In genomic region chr2:26382534-26382933, GRCh38 we compare ENCODE assay signal across 20 cellular contexts. TPM values are rescaled to one million over a fixed set of nuclear protein-coding genes. Genes with fewer than 3 reads are reported as not detected.
DNase-seq lines count a peak whose midpoint lies in the region; ATAC-seq and TF ChIP-seq lines count a peak whose summit lies in the region.
"Had no signal": no experiment of that assay in that cellular context is flagged by ENCODE, and none has a peak within 500 bp of the region (broad histone marks: within the 10 kb centered on the region; RNA-seq: fewer than 3 reads in every experiment).

No MANE protein-coding gene starts in this region.

- BruUV-seq in OCI-LY7 (replicated peaks; lab: Mats Ljungman, UMichigan) = TSS peak; percentile 19

- no peak overlapping the region for H2AFZ ChIP-seq in OCI-LY7 (ENCODE audit: low read length)

- peaks cover 92% of the 10 kb centered on the region for H3K36me3 ChIP-seq in OCI-LY7 (ENCODE audit: insufficient read depth, low read length)
- peaks cover 80% of the 10 kb centered on the region for H3K36me3 ChIP-seq in endodermal cell (ENCODE audit: control insufficient read depth, insufficient read depth, low read length)
- H3K36me3 ChIP-seq in BE2C = peaks cover 25% of the 10 kb centered on the region

- H3K4me3 ChIP-seq in OCI-LY7 (ENCODE audit: low read depth, low read length, poor library complexity, severe bottlenecking) (no peak overlapping the region), endodermal cell (ENCODE audit: low read length) (no peak overlapping the region), BE2C (ENCODE audit: low read depth, low read length) (no peak overlapping the region)
- H3K4me3 ChIP-seq: BLaER1, SJSA1 had no signal

- H3K27ac Mint-ChIP-seq in CD14-positive monocyte = peak overlapping the region in 6 of 7 donors; percentile 6 to 89 (median 45)
- H3K27ac Mint-ChIP-seq in endodermal cell = peak overlapping the region; percentile 19
- H3K27ac Mint-ChIP-seq in progenitor cell of endocrine pancreas = no peak overlapping the region

- no peaks in the 10 kb centered on the region for H3K27me3 Mint-ChIP-seq in CD14-positive monocyte (ENCODE audit: low read depth in 3 of 3)
- no peaks in the 10 kb centered on the region for H3K27me3 Mint-ChIP-seq in endodermal cell (ENCODE audit: insufficient read depth)
- no peaks in the 10 kb centered on the region for H3K27me3 Mint-ChIP-seq in progenitor cell of endocrine pancreas
- H3K27me3 Mint-ChIP-seq: CD8-positive, alpha-beta memory T cell had no signal

- TF ChIP-seq CTCF in CD14-positive monocyte (IDR thresholded peaks at IDR 0.05) = no peak
- TF ChIP-seq CTCF in OCI-LY7 (conservative IDR thresholded peaks at IDR 0.05; ENCODE audit: low read length) = no peak
- TF ChIP-seq CTCF in endodermal cell (conservative IDR thresholded peaks at IDR 0.05) = no peak
- TF ChIP-seq CTCF in BE2C (IDR thresholded peaks at IDR 0.05; ENCODE audit: low read depth, low read length) = no peak
- TF ChIP-seq CTCF in progenitor cell of endocrine pancreas (IDR thresholded peaks at IDR 0.05; ENCODE audit: unreplicated experiment) = no peak

- H3K36me3 Mint-ChIP-seq in CD14-positive monocyte (peaks cover 37 to 61% of the 10 kb centered on the region in 2 donors), endodermal cell (ENCODE audit: low read depth) (peaks cover 46% of the 10 kb centered on the region), progenitor cell of endocrine pancreas (ENCODE audit: insufficient read depth) (peaks cover 19% of the 10 kb centered on the region)

- no peak overlapping the region for H3K4me2 ChIP-seq in OCI-LY7 (ENCODE audit: low read length)
- H3K4me2 ChIP-seq: BLaER1 had no signal

- H3K27me3 ChIP-seq in endodermal cell (ENCODE audit: control insufficient read depth, insufficient read depth, low read length, poor library complexity, severe bottlenecking) (no peaks in the 10 kb centered on the region), BE2C (no peaks in the 10 kb centered on the region)
- H3K27me3 ChIP-seq: BLaER1, SJSA1 had no signal

- H3K9me3 ChIP-seq in OCI-LY7 (ENCODE audit: low read length) (no peaks in the 10 kb centered on the region), endodermal cell (ENCODE audit: control insufficient read depth, low read length) (no peaks in the 10 kb centered on the region), BE2C (no peaks in the 10 kb centered on the region)
- H3K9me3 ChIP-seq: BLaER1, SJSA1 had no signal

- H3K27ac ChIP-seq in OCI-LY7 (ENCODE audit: low read depth, low read length, poor library complexity, severe bottlenecking) (no peak overlapping the region), endodermal cell (ENCODE audit: low read depth, low read length) (no peak overlapping the region)
- H3K27ac ChIP-seq: BLaER1, SJSA1 had no signal

- H4K20me1 ChIP-seq in OCI-LY7 (ENCODE audit: insufficient read depth, low read length) = no peaks in the 10 kb centered on the region
- H4K20me1 ChIP-seq: BLaER1 had no signal

- intact Hi-C loops in CD14-positive monocyte (cut with micrococcal nuclease) (no loop called here), OCI-LY7 (cut with micrococcal nuclease; ENCODE audit: unreplicated experiment) (no loop called here)

- H3K9ac ChIP-seq in endodermal cell (ENCODE audit: extremely low read depth, low read length, poor library complexity, severe bottlenecking) = no peak overlapping the region
- H3K9ac ChIP-seq: BLaER1 had no signal

- no peaks in the 10 kb centered on the region for H3K9me2 ChIP-seq in OCI-LY7 (ENCODE audit: insufficient read depth, low read length)

- H3K4me3 Mint-ChIP-seq in CD14-positive monocyte = no peak overlapping the region
- no peak overlapping the region for H3K4me3 Mint-ChIP-seq in endodermal cell
- H3K4me3 Mint-ChIP-seq in progenitor cell of endocrine pancreas (ENCODE audit: low read depth) = no peak overlapping the region
- H3K4me3 Mint-ChIP-seq: CD8-positive, alpha-beta memory T cell had no signal

- WGBS in endodermal cell (ENCODE audit: insufficient coverage in 1 of 2, insufficient read length in 1 of 2), 2 experiments = 94 to 96% methylated on average over 3 of the region's 3 CpGs

- H3K79me2 ChIP-seq in OCI-LY7 (ENCODE audit: insufficient read depth, low read depth, low read length) = no peaks in the 10 kb centered on the region; the same call in 1 of the 2 replicates

- POLR2A ChIA-PET in OCI-LY7 (lab: Charles Lee) = interaction anchor here (0.6 to 1.0 kb wide), 2 partner anchors 49 to 460 kb away, joined by 3 to 4 read pairs; no protein-coding TSS in a partner anchor

- DNase-seq in CD14-positive monocyte (ENCODE audit: low spot score) (no peak), CD1c-positive myeloid dendritic cell (ENCODE audit: extremely low spot score) (peak; percentile 21), OCI-LY7 (ENCODE audit: low spot score) (no peak), endodermal cell (no peak), BE2C (no peak), NCI-H524 treated with DMSO at 0.1 percent for 48 hours (lab: John Stamatoyannopoulos, UW) (no peak), progenitor cell of endocrine pancreas (ENCODE audit: low spot score, unreplicated experiment) (no peak)
- DNase-seq: CD8-positive, alpha-beta memory T cell; DMS53; GDM1; KBM-7; NCI-H1417; NCI-H187 treated with DMSO at 0.1 percent for 48 hours; NCI-H2107; NCI-H446 treated with DMSO at 0.1 percent for 48 hours had no signal

- ATAC-seq in HG03159 (IDR thresholded peaks at IDR 0.05; ENCODE audit: unreplicated experiment) = no peak
- ATAC-seq: Right ventricle myocardium inferior had no signal

- H3K4me1 Mint-ChIP-seq in CD14-positive monocyte = peaks cover 12% of the 10 kb centered on the region
- peaks cover 14% of the 10 kb centered on the region for H3K4me1 Mint-ChIP-seq in endodermal cell
- no peaks in the 10 kb centered on the region for H3K4me1 Mint-ChIP-seq in progenitor cell of endocrine pancreas (ENCODE audit: low read depth)

- H3K9me3 Mint-ChIP-seq in CD14-positive monocyte = no peaks in the 10 kb centered on the region
- H3K9me3 Mint-ChIP-seq in endodermal cell = no peaks in the 10 kb centered on the region
- no peaks in the 10 kb centered on the region for H3K9me3 Mint-ChIP-seq in progenitor cell of endocrine pancreas (ENCODE audit: low read depth)
- H3K9me3 Mint-ChIP-seq: CD8-positive, alpha-beta memory T cell had no signal

- CTCF ChIA-PET in OCI-LY7 (lab: Charles Lee; ENCODE audit: unreplicated experiment) = interaction anchor here (0.5 kb wide), 1 partner anchor 25 kb away, joined by 3 read pairs; no protein-coding TSS in a partner anchor

- no peaks in the 10 kb centered on the region for H3K4me1 ChIP-seq in OCI-LY7 (ENCODE audit: insufficient read depth, low read length, poor library complexity, severe bottlenecking)
- no peaks in the 10 kb centered on the region for H3K4me1 ChIP-seq in endodermal cell (ENCODE audit: control insufficient read depth, insufficient read depth, low read length)
- peaks cover 7% of the 10 kb centered on the region; the same call in 1 of the 2 replicates for H3K4me1 ChIP-seq in BE2C
- H3K4me1 ChIP-seq: SJSA1 had no signal

RNA-seq across cellular contexts. Expression of gene DRC1, which starts 19.2 kb away (rescaled TPM):
- not detected for polyA plus RNA-seq in CD14-positive monocyte
- not detected in 2 replicates for total RNA-seq in OCI-LY7 (2014; rRNA removed; shearing (Covaris generic))
- total RNA-seq in OCI-LY7 (2022) (not detected in 2 replicates), endodermal cell (under 1 TPM; 0.33 to 0.48 TPM), progenitor cell of endocrine pancreas (0.49 and 0.57 TPM in 2 replicates)
- 1.0 TPM for polyA plus RNA-seq in endodermal cell (2013, experiment 1 of 2)
- polyA plus RNA-seq in endodermal cell (2013, experiment 2 of 2) = 0.91 TPM
- polyA plus RNA-seq in BE2C (2012; ENCODE audit: insufficient read depth, insufficient read length, low read depth) = 0.31 TPM
- total RNA-seq: CD8-positive, alpha-beta memory T cell; SJSA1; T-helper 1 cell treated with Interleukin-12 subunit alpha and Interleukin-12 subunit beta and Interleukin-4 antibody, amounts not matched to agents 30 ng/mL and 1 ng/mL, for 36 hours had no signal
- polyA plus RNA-seq: CD8-positive, alpha-beta memory T cell had no signal

RNA-seq across cellular contexts. Expression of gene ADGRF3, which starts 35.9 kb away (rescaled TPM):
- polyA plus RNA-seq in CD14-positive monocyte = not detected
- 0.90 and 3.8 TPM in 2 replicates for total RNA-seq in OCI-LY7 (2014; rRNA removed; shearing (Covaris generic))
- 3.9 and 4.7 TPM in 2 replicates for total RNA-seq in OCI-LY7 (2022)
- total RNA-seq in endodermal cell = under 1 TPM; 0.35 to 0.93 TPM
- polyA plus RNA-seq in endodermal cell (2013, experiment 1 of 2) = 0.07 TPM
- 0.08 TPM for polyA plus RNA-seq in endodermal cell (2013, experiment 2 of 2)
- 0.12 TPM for polyA plus RNA-seq in BE2C (2012; ENCODE audit: insufficient read depth, insufficient read length, low read depth)
- total RNA-seq in progenitor cell of endocrine pancreas = 2.0 and 3.8 TPM in 2 replicates

RNA-seq across cellular contexts. Expression of gene SELENOI, which starts 36.6 kb away (rescaled TPM):
- 1 to 10 TPM; 2.3 to 2.5 TPM for polyA plus RNA-seq in CD14-positive monocyte
- 29.0 TPM in 2 replicates for total RNA-seq in OCI-LY7 (2014; rRNA removed; shearing (Covaris generic))
- 44.8 and 53.1 TPM in 2 replicates for total RNA-seq in OCI-LY7 (2022)
- 10 to 100 TPM; 59.3 to 77.1 TPM for total RNA-seq in endodermal cell
- polyA plus RNA-seq in endodermal cell (2013, experiment 1 of 2) = 20.4 TPM
- polyA plus RNA-seq in endodermal cell (2013, experiment 2 of 2) = 20.2 TPM
- polyA plus RNA-seq in BE2C (2012; ENCODE audit: insufficient read depth, insufficient read length, low read depth) = 15.4 TPM
- total RNA-seq in progenitor cell of endocrine pancreas = 43.8 and 46.2 TPM in 2 replicates
